Comparison of ENCODE assay signal across 29 cellular contexts in genomic region chrX:22406332-22406731, GRCh38.
"Had no signal": no experiment of that assay in that cellular context is flagged by ENCODE, and none has a peak within 500 bp of the region (broad histone marks: within the 10 kb centered on the region; RNA-seq: fewer than 3 reads in every experiment).

No MANE protein-coding gene starts in this region.

- H3K9me3 ChIP-seq: ascending aorta, body of pancreas, breast epithelium, Peyer's patch had no signal

- DNase-seq: activated CD4-positive, alpha-beta T cell treated with anti-CD3 and anti-CD28 coated beads, Interleukin-2, amount 10 ng/mL, durations not matched to agents 24 days and 14 days; activated CD4-positive, alpha-beta T cell treated with anti-CD3 and anti-CD28 coated beads, Interleukin-2, amount 50 U/mL, for 4 hours; activated CD8-positive, alpha-beta T cell treated with anti-CD3 and anti-CD28 coated beads, Interleukin-2, amount 10 ng/mL, durations not matched to agents 7 days and 5 days; activated gamma-delta T cell; activated naive CD4-positive, alpha-beta T cell treated with Interleukin-2 at 50 U/mL for 16 hours; activated naive CD8-positive, alpha-beta T cell treated with anti-CD3 and anti-CD28 coated beads, Interleukin-2, amount 10 ng/mL, durations not matched to agents 7 days and 5 days; activated T-cell treated with anti-CD3 and anti-CD28 coated beads, Interleukin-2, amount 50 U/mL, for 24 hours; amygdala; body of pancreas; caudate nucleus; cerebellar nuclear complex; Kasumi-1; KG1; MM.1S; MV-4-11; NCI-H1092; NCI-H1436 treated with DMSO at 0.1 percent for 48 hours; NCI-H1694 treated with DMSO at 0.1 percent for 48 hours; NCI-H2029; NCI-H345; NCI-H524 treated with DMSO at 0.1 percent for 48 hours; PC-3; Peyer's patch; T-cell; T-helper 17 cell had no signal

- H3K27me3 ChIP-seq: ascending aorta, body of pancreas, breast epithelium, Peyer's patch had no signal

- H3K27ac ChIP-seq: ascending aorta, body of pancreas, breast epithelium, Peyer's patch, RWPE1, SK-N-MC had no signal

- H3K4me3 ChIP-seq: ascending aorta, body of pancreas, breast epithelium, Peyer's patch, SK-N-MC had no signal

- H3K4me1 ChIP-seq: ascending aorta, body of pancreas, breast epithelium, Peyer's patch had no signal

- H3K36me3 ChIP-seq: ascending aorta, breast epithelium, Peyer's patch had no signal
